17 cellular contexts compared by ENCODE assay signal in genomic region chr11:10892250-10892649, GRCh38. TPM values are rescaled to one million over a fixed set of nuclear protein-coding genes. Genes with fewer than 3 reads are reported as not detected.
DNase-seq lines count a peak whose midpoint lies in the region; ATAC-seq and TF ChIP-seq lines count a peak whose summit lies in the region.
"Had no signal": no experiment of that assay in that cellular context is flagged by ENCODE, and none has a peak within 500 bp of the region (broad histone marks: within the 10 kb centered on the region; RNA-seq: fewer than 3 reads in every experiment).

No MANE protein-coding gene starts in this region.

- H3K27me3 Mint-ChIP-seq in activated B cell treated with CpG ODN at 0.5 μM for 24 hours (no peaks in the 10 kb centered on the region), type B pancreatic cell (no peaks in the 10 kb centered on the region)
- H3K27me3 Mint-ChIP-seq in activated T-helper 17 cell treated with anti-CD3 and anti-CD28 coated beads, Interleukin-2, amount 50 U/mL, for 72 hours = peaks cover 10% of the 10 kb centered on the region
- H3K27me3 Mint-ChIP-seq: progenitor cell of endocrine pancreas had no signal

- CTCF ChIA-PET in activated B cell treated with CpG ODN at 0.5 μM for 24 hours (lab: Charles Lee) = interaction anchor here (0.8 kb wide), 1 partner anchor 136 kb away, joined by 3 read pairs; no protein-coding TSS in a partner anchor

- intact Hi-C loops in activated B cell treated with CpG ODN at 0.5 μM for 24 hours (cut with micrococcal nuclease) = no loop called here

- H3K4me3 Mint-ChIP-seq in activated B cell treated with CpG ODN at 0.5 μM for 24 hours (no peak overlapping the region), type B pancreatic cell (peak overlapping the region; percentile 5)
- no peak overlapping the region for H3K4me3 Mint-ChIP-seq in activated T-helper 17 cell treated with anti-CD3 and anti-CD28 coated beads, Interleukin-2, amount 50 U/mL, for 72 hours
- H3K4me3 Mint-ChIP-seq: activated naive CD4-positive, alpha-beta T cell treated with anti-CD3 and anti-CD28 coated beads, Interleukin-2, amount 10 ng/mL, durations not matched to agents 7 days and 5 days; CD4-positive, alpha-beta memory T cell; nephron progenitor cell had no signal

- H3K27ac Mint-ChIP-seq in activated B cell treated with CpG ODN at 0.5 μM for 24 hours = peak overlapping the region; percentile 24
- peak overlapping the region; percentile 93 for H3K27ac Mint-ChIP-seq in type B pancreatic cell
- H3K27ac Mint-ChIP-seq in activated T-helper 17 cell treated with anti-CD3 and anti-CD28 coated beads, Interleukin-2, amount 50 U/mL, for 72 hours = no peak overlapping the region
- H3K27ac Mint-ChIP-seq: activated naive CD4-positive, alpha-beta T cell treated with anti-CD3 and anti-CD28 coated beads, Interleukin-2, amount 10 ng/mL, durations not matched to agents 7 days and 5 days; CD4-positive, alpha-beta memory T cell; nephron progenitor cell; progenitor cell of endocrine pancreas had no signal

- TF ChIP-seq CTCF in activated B cell treated with CpG ODN at 0.5 μM for 24 hours (IDR thresholded peaks at IDR 0.05) = no peak
- TF ChIP-seq CTCF in type B pancreatic cell (conservative IDR thresholded peaks at IDR 0.05) = no peak

- DNase-seq in SKM-1 treated with dmso at 0.1 percent for 144 hours (lab: John Stamatoyannopoulos, UW; ENCODE audit: unreplicated experiment) = peak; percentile 15
- no peak for DNase-seq in SKM-1 (lab: John Stamatoyannopoulos, UW; ENCODE audit: unreplicated experiment)
- DNase-seq in NOMO-1 (lab: John Stamatoyannopoulos, UW; ENCODE audit: unreplicated experiment in 2 of 2) = peak; percentile 52 to 94
- DNase-seq in activated B cell treated with CpG ODN at 0.5 μM for 24 hours = no peak
- DNase-seq in type B pancreatic cell (ENCODE audit: extremely low spot score, unreplicated experiment) = no peak
- no peak for DNase-seq in NCI-H1105 (lab: John Stamatoyannopoulos, UW)
- DNase-seq: activated CD4-positive, alpha-beta T cell treated with anti-CD3 and anti-CD28 coated beads, Interleukin-2, amount 50 U/mL, for 1 hour; activated naive CD4-positive, alpha-beta T cell treated with anti-CD3 and anti-CD28 coated beads, Interleukin-2, amount 10 ng/mL, durations not matched to agents 7 days and 5 days; CD4-positive, alpha-beta memory T cell; DND-41; NCI-H1092 treated with DMSO at 0.1 percent for 48 hours; nephron progenitor cell; stimulated activated CD4-positive, alpha-beta T cell treated with anti-CD3 and anti-CD28 coated beads, Interleukin-2, amount 100 ng/mL, for 48 hours; T1000 had no signal

- H3K36me3 Mint-ChIP-seq in activated B cell treated with CpG ODN at 0.5 μM for 24 hours (ENCODE audit: low read depth) = peaks cover 5% of the 10 kb centered on the region
- H3K36me3 Mint-ChIP-seq in type B pancreatic cell = peaks cover 7% of the 10 kb centered on the region
- no peaks in the 10 kb centered on the region for H3K36me3 Mint-ChIP-seq in activated T-helper 17 cell treated with anti-CD3 and anti-CD28 coated beads, Interleukin-2, amount 50 U/mL, for 72 hours (ENCODE audit: low read depth)
- H3K36me3 Mint-ChIP-seq: activated naive CD4-positive, alpha-beta T cell treated with anti-CD3 and anti-CD28 coated beads, Interleukin-2, amount 10 ng/mL, durations not matched to agents 7 days and 5 days had no signal

- POLR2A ChIA-PET in activated B cell treated with CpG ODN at 0.5 μM for 24 hours (lab: Charles Lee) = interaction anchor here (0.6 kb wide), 1 partner anchor 83 kb away, joined by 3 read pairs; the partner anchor contains the start of gene EIF4G2

- H3K4me1 Mint-ChIP-seq in activated B cell treated with CpG ODN at 0.5 μM for 24 hours = peaks cover 6% of the 10 kb centered on the region
- peaks cover 14% of the 10 kb centered on the region for H3K4me1 Mint-ChIP-seq in type B pancreatic cell (ENCODE audit: unreplicated experiment)
- H3K4me1 Mint-ChIP-seq in activated T-helper 17 cell treated with anti-CD3 and anti-CD28 coated beads, Interleukin-2, amount 50 U/mL, for 72 hours = no peaks in the 10 kb centered on the region
- H3K4me1 Mint-ChIP-seq: activated naive CD4-positive, alpha-beta T cell treated with anti-CD3 and anti-CD28 coated beads, Interleukin-2, amount 10 ng/mL, durations not matched to agents 7 days and 5 days; CD4-positive, alpha-beta memory T cell had no signal

- H3K9me3 Mint-ChIP-seq in activated B cell treated with CpG ODN at 0.5 μM for 24 hours (peaks cover 23% of the 10 kb centered on the region), type B pancreatic cell (peaks cover 6% of the 10 kb centered on the region)
- peaks cover 13% of the 10 kb centered on the region for H3K9me3 Mint-ChIP-seq in activated T-helper 17 cell treated with anti-CD3 and anti-CD28 coated beads, Interleukin-2, amount 50 U/mL, for 72 hours

- ATAC-seq in activated B cell treated with CpG ODN at 0.5 μM for 24 hours (ENCODE audit: low read depth) = peak; percentile 87
- ATAC-seq in HG02938 (IDR thresholded peaks at IDR 0.05; ENCODE audit: unreplicated experiment) = no peak
- no peak for ATAC-seq in activated T-helper 17 cell treated with anti-CD3 and anti-CD28 coated beads, Interleukin-2, amount 50 U/mL, for 72 hours (replicated peaks)

RNA-seq across cellular contexts. Expression of gene ZBED5, which starts 34.4 kb away (rescaled TPM):
- total RNA-seq in activated B cell treated with CpG ODN at 0.5 μM for 24 hours (111 and 116 TPM in 2 replicates), type B pancreatic cell (ENCODE audit: low replicate concordance) (54.6 and 88.0 TPM in 2 replicates)
- 10 to 100 TPM; 28.8 to 33.0 TPM for total RNA-seq in activated T-helper 17 cell treated with anti-CD3 and anti-CD28 coated beads, Interleukin-2, amount 50 U/mL, for 72 hours

Comparison
In these comparisons a context has a peak if more than half of its experiments do, and no peak if none do; other contexts are left out.
1. DNase-seq: peak in SKM-1 treated with dmso at 0.1 percent for 144 hours (single experiment) and NOMO-1 (2 of 2); none in SKM-1 (single experiment), activated B cell treated with CpG ODN at 0.5 μM for 24 hours (single experiment), type B pancreatic cell (single experiment) and NCI-H1105 (single experiment).